In genomic region chr4:31657859-31658258, GRCh38 we compare ENCODE assay signal across 30 cellular contexts.
A peak's percentile ranks its signal among the peaks of the same experiment; 100 is the strongest.
DNase-seq lines count a peak whose midpoint lies in the region; ATAC-seq, FAIRE-seq and TF ChIP-seq lines count a peak whose summit lies in the region.
"Had no signal": no experiment of that assay in that cellular context is flagged by ENCODE, and none has a peak within 500 bp of the region (broad histone marks: within the 10 kb centered on the region; RNA-seq: fewer than 3 reads in every experiment).

No MANE protein-coding gene starts in this region.

- no peak overlapping the region for H3K4me3 ChIP-seq in PC-3 (ENCODE audit: low read length)
- no peak overlapping the region for H3K4me3 ChIP-seq in mammary epithelial cell (replicated peaks in 1 of 3; ENCODE audit: insufficient read depth in 1 of 3, low read depth in 2 of 3, low read length in 3 of 3)
- no peak overlapping the region for H3K4me3 ChIP-seq in thyroid gland (replicated peaks in 1 of 3)
- no peak overlapping the region for H3K4me3 ChIP-seq in small intestine (ENCODE audit: low read depth in 1 of 2, low read length in 2 of 2)
- H3K4me3 ChIP-seq in neural progenitor cell = no peak overlapping the region
- H3K4me3 ChIP-seq: GM23338, SJSA1, uterus had no signal

- DNase-seq in GM04504 (ENCODE audit: low read depth) (peak; percentile 3), PC-3 (peak; percentile 63), mammary epithelial cell (peak; percentile 16), iris pigment epithelial cell (ENCODE audit: low read depth) (peak; percentile 29), thyroid gland (no peak), small intestine (no peak), neural progenitor cell (ENCODE audit: low spot score) (no peak)
- DNase-seq: activated CD4-positive, alpha-beta memory T cell treated with anti-CD3 and anti-CD28 coated beads, Interleukin-2, amount 10 ng/mL, durations not matched to agents 7 days and 5 days; Calu3; cerebellar nuclear complex; foreskin fibroblast; HFFc6; left colon; mesenchymal stem cell; NCI-H1092 treated with DMSO at 0.1 percent for 48 hours; NCI-H187; NCI-H2171 treated with DMSO at 0.1 percent for 48 hours; NCI-H524; stimulated activated naive CD4-positive, alpha-beta T cell treated with Interleukin-2 at 50 U/mL for 16 hours; T-cell; uterus had no signal

- in situ Hi-C loops in mammary epithelial cell (cut with MboI; ENCODE audit: low sequenced_read_pairs in 2 of 2) = loop anchor here in 1 of 2 donors (25.0 kb wide), 1 partner anchor 946 kb away; the partner anchor contains the start of gene PCDH7

- H3K4me1 Mint-ChIP-seq in neural progenitor cell = peaks cover 13% of the 10 kb centered on the region
- H3K4me1 Mint-ChIP-seq: activated CD4-positive, alpha-beta memory T cell treated with anti-CD3 and anti-CD28 coated beads, Interleukin-2, amount 10 ng/mL, durations not matched to agents 7 days and 5 days; activated naive CD4-positive, alpha-beta T cell treated with anti-CD3 and anti-CD28 coated beads, Interleukin-2, amount 50 U/mL, for 24 hours; activated T-helper 17 cell treated with anti-CD3 and anti-CD28 coated beads, Interleukin-2, amount 50 U/mL, for 72 hours; T-cell had no signal

- ATAC-seq in PC-3 = peak; percentile 73
- no peak for ATAC-seq in GM18873 (IDR thresholded peaks at IDR 0.05; ENCODE audit: low FRiP score, unreplicated experiment)
- ATAC-seq: activated CD4-positive, CD25-positive, alpha-beta regulatory T cell treated with anti-CD3 and anti-CD28 coated beads, Interleukin-2, amount 50 U/mL, for 24 hours; activated T-helper 17 cell treated with anti-CD3 and anti-CD28 coated beads, Interleukin-2, amount 50 U/mL, for 72 hours; GM23338; left colon; sciatic nerve; T-cell had no signal

- no peaks in the 10 kb centered on the region for H3K36me3 ChIP-seq in PC-3 (ENCODE audit: low read depth, low read length)
- H3K36me3 ChIP-seq in mammary epithelial cell (ENCODE audit: insufficient read depth, low read length) = no peaks in the 10 kb centered on the region
- no peaks in the 10 kb centered on the region for H3K36me3 ChIP-seq in thyroid gland
- H3K36me3 ChIP-seq in small intestine (ENCODE audit: control insufficient read depth in 2 of 2, insufficient read depth in 2 of 2, low read length in 2 of 2) = no peaks in the 10 kb centered on the region
- H3K36me3 ChIP-seq in neural progenitor cell = no peaks in the 10 kb centered on the region
- H3K36me3 ChIP-seq: SJSA1, uterus had no signal

- no peak overlapping the region for H3K27ac Mint-ChIP-seq in neural progenitor cell
- H3K27ac Mint-ChIP-seq: activated CD4-positive, alpha-beta memory T cell treated with anti-CD3 and anti-CD28 coated beads, Interleukin-2, amount 10 ng/mL, durations not matched to agents 7 days and 5 days; activated naive CD4-positive, alpha-beta T cell treated with anti-CD3 and anti-CD28 coated beads, Interleukin-2, amount 50 U/mL, for 24 hours; activated T-helper 17 cell treated with anti-CD3 and anti-CD28 coated beads, Interleukin-2, amount 50 U/mL, for 72 hours; GM23338; HFFc6; T-cell had no signal

- no peaks in the 10 kb centered on the region for H3K27me3 Mint-ChIP-seq in neural progenitor cell (ENCODE audit: insufficient read depth, low read depth)
- H3K27me3 Mint-ChIP-seq: activated CD4-positive, alpha-beta memory T cell treated with anti-CD3 and anti-CD28 coated beads, Interleukin-2, amount 10 ng/mL, durations not matched to agents 7 days and 5 days; activated naive CD4-positive, alpha-beta T cell treated with anti-CD3 and anti-CD28 coated beads, Interleukin-2, amount 50 U/mL, for 24 hours; activated T-helper 17 cell treated with anti-CD3 and anti-CD28 coated beads, Interleukin-2, amount 50 U/mL, for 72 hours; T-cell had no signal

- no peaks in the 10 kb centered on the region for H3K36me3 Mint-ChIP-seq in neural progenitor cell
- H3K36me3 Mint-ChIP-seq: activated naive CD4-positive, alpha-beta T cell treated with anti-CD3 and anti-CD28 coated beads, Interleukin-2, amount 50 U/mL, for 24 hours; T-cell had no signal

- H3K4me2 ChIP-seq in PC-3 (ENCODE audit: low read length) (peak overlapping the region; percentile 16), mammary epithelial cell (ENCODE audit: insufficient read depth, low read depth, low read length) (no peak overlapping the region), neural progenitor cell (no peak overlapping the region)
- H3K4me2 ChIP-seq: GM23338 had no signal

- H3K79me2 ChIP-seq in PC-3 (ENCODE audit: low read length) (no peaks in the 10 kb centered on the region), mammary epithelial cell (ENCODE audit: insufficient read depth, low read length) (no peaks in the 10 kb centered on the region), neural progenitor cell (ENCODE audit: low read depth) (no peaks in the 10 kb centered on the region)

- H3K9me3 Mint-ChIP-seq in neural progenitor cell = no peaks in the 10 kb centered on the region
- H3K9me3 Mint-ChIP-seq: activated naive CD4-positive, alpha-beta T cell treated with anti-CD3 and anti-CD28 coated beads, Interleukin-2, amount 50 U/mL, for 24 hours; GM23338 had no signal

- peak overlapping the region; percentile 65 for H2AFZ ChIP-seq in PC-3 (ENCODE audit: low read length)
- peak overlapping the region; percentile 52 for H2AFZ ChIP-seq in mammary epithelial cell (ENCODE audit: low read depth, low read length)
- H2AFZ ChIP-seq in neural progenitor cell (replicated peaks) = no peak overlapping the region
- H2AFZ ChIP-seq: GM23338 had no signal

- H3K9me3 ChIP-seq in PC-3 (ENCODE audit: low read length) (no peaks in the 10 kb centered on the region), mammary epithelial cell (replicated peaks; ENCODE audit: insufficient read depth, low read length) (no peaks in the 10 kb centered on the region), thyroid gland (no peaks in the 10 kb centered on the region), small intestine (ENCODE audit: control insufficient read depth, low read depth) (no peaks in the 10 kb centered on the region), neural progenitor cell (ENCODE audit: low read depth) (no peaks in the 10 kb centered on the region)
- H3K9me3 ChIP-seq: SJSA1, uterus had no signal

- H3K4me1 ChIP-seq in PC-3 (ENCODE audit: insufficient read depth, low read length) (peaks cover 14% of the 10 kb centered on the region), mammary epithelial cell (ENCODE audit: insufficient read depth, low read length) (no peaks in the 10 kb centered on the region), thyroid gland (no peaks in the 10 kb centered on the region), small intestine (ENCODE audit: control insufficient read depth in 2 of 2, insufficient read depth in 1 of 2, low read depth in 1 of 2, low read length in 1 of 2) (no peaks in the 10 kb centered on the region), neural progenitor cell (no peaks in the 10 kb centered on the region)
- H3K4me1 ChIP-seq: SJSA1, uterus had no signal

- TF ChIP-seq CTCF in PC-3 (conservative IDR thresholded peaks at IDR 0.05; ENCODE audit: low read depth, low read length) (no peak), mammary epithelial cell (conservative IDR thresholded peaks at IDR 0.05 in 1 of 2, IDR thresholded peaks at IDR 0.05 in 1 of 2; ENCODE audit: extremely low read depth in 1 of 2, insufficient read depth in 1 of 2, low read depth in 1 of 2, low read length in 2 of 2) (no peak), thyroid gland (IDR thresholded peaks at IDR 0.05) (no peak), neural progenitor cell (IDR thresholded peaks at IDR 0.05) (no peak)

- FAIRE-seq in small intestine (lab: Jason Lieb, UNC) = no peak
- FAIRE-seq: endothelial cell of umbilical vein, GM12891 had no signal

- H4K20me1 ChIP-seq in PC-3 (ENCODE audit: low read length) = no peaks in the 10 kb centered on the region
- no peaks in the 10 kb centered on the region for H4K20me1 ChIP-seq in mammary epithelial cell (ENCODE audit: insufficient read depth, low read length)
- H4K20me1 ChIP-seq in neural progenitor cell (ENCODE audit: low read depth) = no peaks in the 10 kb centered on the region

- POLR2A ChIA-PET in PC-3 (lab: Charles Lee; ENCODE audit: unreplicated experiment) = no interaction called here

- 63% methylated on average over 3 of the region's 3 CpGs for WGBS in mammary epithelial cell (ENCODE audit: low coverage, missing lambda C conversion rate)
- 88 to 96% methylated on average over 3 of the region's 3 CpGs for WGBS in thyroid gland, 2 donors
- WGBS in small intestine, 3 donors = 89 to 91% (median 90%) methylated on average over 3 of the region's 3 CpGs

- peak overlapping the region; percentile 44 for H3K27ac ChIP-seq in PC-3 (ENCODE audit: low read length)
- H3K27ac ChIP-seq in mammary epithelial cell (ENCODE audit: insufficient read depth, low read depth, low read length) = no peak overlapping the region
- no peak overlapping the region for H3K27ac ChIP-seq in thyroid gland
- no peak overlapping the region for H3K27ac ChIP-seq in small intestine (ENCODE audit: low read depth in 1 of 2, low read length in 1 of 2)
- no peak overlapping the region for H3K27ac ChIP-seq in neural progenitor cell
- H3K27ac ChIP-seq: SJSA1, uterus had no signal

- BruUV-seq in PC-3 (replicated peaks; lab: Mats Ljungman, UMichigan) = no TSS peak
- no TSS peak for BruUV-seq in mammary epithelial cell (replicated peaks; lab: Mats Ljungman, UMichigan)

- H3K4me3 Mint-ChIP-seq in neural progenitor cell = no peak overlapping the region
- H3K4me3 Mint-ChIP-seq: activated CD4-positive, alpha-beta memory T cell treated with anti-CD3 and anti-CD28 coated beads, Interleukin-2, amount 10 ng/mL, durations not matched to agents 7 days and 5 days; activated naive CD4-positive, alpha-beta T cell treated with anti-CD3 and anti-CD28 coated beads, Interleukin-2, amount 50 U/mL, for 24 hours; activated T-helper 17 cell treated with anti-CD3 and anti-CD28 coated beads, Interleukin-2, amount 50 U/mL, for 72 hours; GM23338; HFFc6; T-cell had no signal

- H3K9ac ChIP-seq in PC-3 (ENCODE audit: low read length) (no peak overlapping the region), mammary epithelial cell (ENCODE audit: insufficient read depth, low read length) (no peak overlapping the region), neural progenitor cell (no peak overlapping the region)

- H3K9me2 ChIP-seq in PC-3 (replicated peaks; ENCODE audit: low read length) = no peaks in the 10 kb centered on the region

- CTCF ChIA-PET in PC-3 (lab: Charles Lee) (no interaction called here), mammary epithelial cell (lab: Charles Lee; ENCODE audit: low non-redundant PET) (no interaction called here)

- no peak for TF ChIP-seq POLR2A in thyroid gland (IDR thresholded peaks at IDR 0.05)

- intact Hi-C loops in PC-3 (cut with micrococcal nuclease) (no loop called here), mammary epithelial cell (cut with micrococcal nuclease) (no loop called here), thyroid gland (cut with DNase I) (no loop called here)

- H3K27me3 ChIP-seq in PC-3 (ENCODE audit: low read length) (no peaks in the 10 kb centered on the region), mammary epithelial cell (ENCODE audit: insufficient read depth, low read length) (no peaks in the 10 kb centered on the region), thyroid gland (no peaks in the 10 kb centered on the region), small intestine (ENCODE audit: control insufficient read depth in 2 of 2, insufficient read depth in 2 of 2, low read length in 2 of 2) (no peaks in the 10 kb centered on the region), neural progenitor cell (no peaks in the 10 kb centered on the region)
- H3K27me3 ChIP-seq: SJSA1, uterus had no signal

- dilution Hi-C loops in mammary epithelial cell (cut with HindIII; ENCODE audit: low sequenced_read_pairs) = no loop called here

- no peaks in the 10 kb centered on the region for H3F3A ChIP-seq in PC-3 (ENCODE audit: low read length, unreplicated experiment)
- H3F3A ChIP-seq in neural progenitor cell (ENCODE audit: low read depth) = no peaks in the 10 kb centered on the region

Comparison
In these comparisons a context has a peak if more than half of its experiments do, and no peak if none do; other contexts are left out.
1. DNase-seq: peak in GM04504 (single experiment), PC-3 (single experiment), mammary epithelial cell (single experiment) and iris pigment epithelial cell (single experiment); none in thyroid gland (0 of 2), small intestine (single experiment) and neural progenitor cell (single experiment).